Comparison of ENCODE assay signal across 8 cellular contexts in the genomic region with DNA sequence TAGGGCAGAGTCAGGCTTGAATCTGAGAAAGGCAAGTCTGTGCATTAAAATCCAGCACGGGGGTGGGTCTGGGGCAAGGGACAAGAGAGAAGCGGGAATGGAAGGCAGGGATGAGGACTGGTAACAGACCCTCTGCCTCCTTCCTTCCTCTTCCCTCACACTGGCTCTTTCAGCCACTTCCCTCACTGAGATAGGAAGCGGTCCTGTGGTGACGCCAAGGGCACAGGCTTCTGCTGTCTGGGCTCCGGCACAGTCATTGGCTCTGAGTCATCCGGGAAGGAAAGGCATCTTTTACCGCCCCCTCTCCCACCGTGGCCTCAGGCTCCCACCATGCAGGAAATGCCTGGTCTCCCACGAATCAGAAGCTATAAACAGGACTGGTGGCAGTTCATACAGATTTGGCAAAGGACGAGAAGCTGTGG.
DNase-seq lines count a peak whose midpoint lies in the region; ATAC-seq and TF ChIP-seq lines count a peak whose summit lies in the region.

No MANE protein-coding gene starts in this region.

- peak in 1 of 2 donors; percentile 18 for TF ChIP-seq EP300 in tibial nerve (IDR thresholded peaks at IDR 0.05)

- H3K36me3 Mint-ChIP-seq in CD4-positive, alpha-beta memory T cell = peaks cover 17 to 30% of the 10 kb centered on the region in 2 donors

- H3K4me1 Mint-ChIP-seq in CD4-positive, alpha-beta memory T cell = peaks cover 35 to 79% (median 63%) of the 10 kb centered on the region in 4 donors

- no peaks in the 10 kb centered on the region for H3K27me3 Mint-ChIP-seq in CD4-positive, alpha-beta memory T cell

- TF ChIP-seq POLR2A in Peyer's patch (IDR thresholded peaks at IDR 0.05) (no peak), tibial nerve (IDR thresholded peaks at IDR 0.05) (no peak)

- WGBS in tibial nerve, 2 donors = 26 to 39% methylated on average over 10 of the region's 10 CpGs

- DNase-seq in CD4-positive, alpha-beta memory T cell = no peak
- DNase-seq in Peyer's patch (peak in 2 of 3 donors; percentile 53 to 67), ascending aorta (ENCODE audit: low spot score in 2 of 2) (peak; percentile 39 to 89), iris pigment epithelial cell (ENCODE audit: low read depth) (peak; percentile 97), SK-N-DZ (ENCODE audit: low spot score) (no peak), tibial nerve (ENCODE audit: low spot score in 2 of 2) (no peak)
- peak; percentile 26 for DNase-seq in stimulated activated CD8-positive, alpha-beta memory T cell treated with anti-CD3 and anti-CD28 coated beads, Interleukin-12 subunit alpha, Interleukin-12 subunit beta, amount 100 ng/mL, for 24 hours (ENCODE audit: extremely low read depth)

- H3K27ac Mint-ChIP-seq in CD4-positive, alpha-beta memory T cell = peak overlapping the region in 5 of 7 donors; percentile 13 to 79 (median 25)

- no peak overlapping the region for H3K4me3 ChIP-seq in CD4-positive, alpha-beta memory T cell (ENCODE audit: low read length in 2 of 2)
- H3K4me3 ChIP-seq in Peyer's patch (no peak overlapping the region), ascending aorta (no peak overlapping the region), tibial nerve (no peak overlapping the region)

- H3K27ac ChIP-seq in CD4-positive, alpha-beta memory T cell (ENCODE audit: low read depth, low read length) = no peak overlapping the region
- H3K27ac ChIP-seq in Peyer's patch = peak overlapping the region in 2 of 4 donors; percentile 4 to 77
- H3K27ac ChIP-seq in ascending aorta = peak overlapping the region; percentile 64 to 72
- peak overlapping the region in 1 of 4 donors; percentile 43 for H3K27ac ChIP-seq in tibial nerve

- CTCF ChIA-PET in CD4-positive, alpha-beta memory T cell (lab: Charles Lee; ENCODE audit: partially characterized antibody) = interaction anchor here (0.8 to 1.0 kb wide), 2 partner anchors 11 to 314 kb away, joined by 3 read pairs; no protein-coding TSS in a partner anchor

- no peak for ATAC-seq in GM19324 (IDR thresholded peaks at IDR 0.05; ENCODE audit: low FRiP score, unreplicated experiment)

- no peaks in the 10 kb centered on the region for H3K9me3 ChIP-seq in CD4-positive, alpha-beta memory T cell (ENCODE audit: control insufficient read depth in 1 of 2, low read length in 2 of 2)
- H3K9me3 ChIP-seq in Peyer's patch = no peaks in the 10 kb centered on the region
- no peaks in the 10 kb centered on the region for H3K9me3 ChIP-seq in ascending aorta
- H3K9me3 ChIP-seq in tibial nerve = no peaks in the 10 kb centered on the region

- intact Hi-C loops in CD4-positive, alpha-beta memory T cell (cut with micrococcal nuclease) = no loop called here
- intact Hi-C loops in ascending aorta (cut with DNase I) = no loop called here

- POLR2A ChIA-PET in CD4-positive, alpha-beta memory T cell (lab: Charles Lee; ENCODE audit: partially characterized antibody) = interaction anchor here (1.1 to 1.3 kb wide), 2 partner anchors 9 to 12 kb away, joined by 4 read pairs; no protein-coding TSS in a partner anchor

- peak overlapping the region in 4 of 8 donors; percentile 34 to 58 (median 45) for H3K4me3 Mint-ChIP-seq in CD4-positive, alpha-beta memory T cell

- H3K9me3 Mint-ChIP-seq in CD4-positive, alpha-beta memory T cell = no peaks in the 10 kb centered on the region

- H3K4me1 ChIP-seq in CD4-positive, alpha-beta memory T cell (ENCODE audit: insufficient read depth, low read length) = peaks cover 25% of the 10 kb centered on the region
- peaks cover 0 to 61% (median 12%) of the 10 kb centered on the region in 4 donors for H3K4me1 ChIP-seq in Peyer's patch
- H3K4me1 ChIP-seq in ascending aorta = peaks cover 4 to 47% of the 10 kb centered on the region in 2 donors
- H3K4me1 ChIP-seq in tibial nerve = peaks cover 0 to 23% (median 13%) of the 10 kb centered on the region in 4 donors

- TF ChIP-seq CTCF in Peyer's patch (IDR thresholded peaks at IDR 0.05) (no peak), ascending aorta (IDR thresholded peaks at IDR 0.05) (no peak), tibial nerve (IDR thresholded peaks at IDR 0.05) (no peak)

- no peaks in the 10 kb centered on the region for H3K27me3 ChIP-seq in CD4-positive, alpha-beta memory T cell (ENCODE audit: insufficient read depth, low read length)
- H3K27me3 ChIP-seq in Peyer's patch = no peaks in the 10 kb centered on the region
- H3K27me3 ChIP-seq in ascending aorta = no peaks in the 10 kb centered on the region
- H3K27me3 ChIP-seq in tibial nerve = no peaks in the 10 kb centered on the region

- H3K36me3 ChIP-seq in CD4-positive, alpha-beta memory T cell (ENCODE audit: insufficient read depth, low read length) = no peaks in the 10 kb centered on the region
- no peaks in the 10 kb centered on the region for H3K36me3 ChIP-seq in Peyer's patch
- peaks cover 2 to 8% of the 10 kb centered on the region in 2 donors for H3K36me3 ChIP-seq in ascending aorta
- H3K36me3 ChIP-seq in tibial nerve = no peaks in the 10 kb centered on the region

Comparison
In these comparisons a context has a peak if more than half of its experiments do, and no peak if none do; other contexts are left out.
1. DNase-seq: peak in Peyer's patch (2 of 3), ascending aorta (2 of 2), iris pigment epithelial cell (single experiment) and stimulated activated CD8-positive, alpha-beta memory T cell treated with anti-CD3 and anti-CD28 coated beads, Interleukin-12 subunit alpha, Interleukin-12 subunit beta, amount 100 ng/mL, for 24 hours (single experiment); none in CD4-positive, alpha-beta memory T cell (0 of 5), SK-N-DZ (single experiment) and tibial nerve (0 of 2).